Comparison of ENCODE assay signal across 1 cellular context in the genomic region with DNA sequence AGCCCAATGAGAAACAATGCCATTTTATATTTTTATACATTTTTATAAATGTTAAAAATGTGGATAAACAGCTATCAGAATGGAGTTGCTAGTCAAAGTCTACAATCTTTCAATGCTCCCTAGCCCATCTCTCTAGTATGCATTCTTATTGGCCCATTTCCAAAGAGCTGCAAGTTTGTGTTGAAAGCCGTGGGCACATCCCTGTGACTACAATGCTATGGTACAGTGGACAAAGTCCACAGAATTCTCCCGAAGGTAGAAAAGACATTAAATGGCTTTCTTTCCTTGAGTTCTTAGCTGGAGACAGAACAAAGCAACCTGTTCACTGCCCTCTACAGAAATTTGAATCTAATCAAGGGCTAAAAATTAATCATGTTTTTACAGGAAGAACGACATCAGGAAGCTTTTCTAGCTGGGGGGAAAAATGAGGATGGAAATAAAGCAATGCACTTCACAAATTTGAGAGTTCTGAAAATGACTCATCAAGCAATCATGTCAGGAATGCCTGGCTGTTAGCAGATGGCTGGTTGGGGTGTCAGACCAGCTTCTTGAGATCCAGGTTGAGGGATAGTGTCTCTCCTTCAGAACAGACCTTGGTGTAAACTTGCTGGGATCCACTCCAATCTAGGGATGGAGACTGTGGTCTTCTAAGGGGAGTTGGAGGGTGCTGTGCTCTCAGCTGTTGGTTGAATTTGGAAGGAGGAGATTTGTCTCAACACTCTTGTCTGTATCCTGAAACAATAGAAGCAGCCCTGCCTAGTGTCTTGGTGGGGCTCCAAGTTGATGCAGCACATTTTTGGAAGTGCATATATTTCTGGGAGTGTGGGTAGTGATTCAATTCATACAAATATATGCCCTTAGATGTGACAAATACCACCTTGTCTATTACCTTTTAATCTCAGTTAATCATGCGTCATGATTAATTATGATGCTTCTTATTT.
TF ChIP-seq lines count a peak whose summit lies in the region.

No MANE protein-coding gene starts in this region.

TF ChIP-seq in IMR-90, 13 proteins besides CTCF, POLR2A, EP300 and RAD21:
- TF ChIP-seq ELK1 (IDR thresholded peaks at IDR 0.05; ENCODE audit: borderline replicate concordance, low read depth, low read length): no peak
- peak; percentile 58; the same call in 1 of the 2 replicates for TF ChIP-seq FOS (IDR thresholded peaks at IDR 0.05; ENCODE audit: low read depth, low read length)
- TF ChIP-seq, protein P1, sequence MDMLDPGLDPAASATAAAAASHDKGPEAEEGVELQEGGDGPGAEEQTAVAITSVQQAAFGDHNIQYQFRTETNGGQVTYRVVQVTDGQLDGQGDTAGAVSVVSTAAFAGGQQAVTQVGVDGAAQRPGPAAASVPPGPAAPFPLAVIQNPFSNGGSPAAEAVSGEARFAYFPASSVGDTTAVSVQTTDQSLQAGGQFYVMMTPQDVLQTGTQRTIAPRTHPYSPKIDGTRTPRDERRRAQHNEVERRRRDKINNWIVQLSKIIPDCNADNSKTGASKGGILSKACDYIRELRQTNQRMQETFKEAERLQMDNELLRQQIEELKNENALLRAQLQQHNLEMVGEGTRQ (IDR thresholded peaks at IDR 0.05; ENCODE audit: low read depth, low read length): no peak
TF ChIP-seq in IMR-90: peak in this region for 1.
